9 cellular contexts compared by ENCODE assay signal in the genomic region with DNA sequence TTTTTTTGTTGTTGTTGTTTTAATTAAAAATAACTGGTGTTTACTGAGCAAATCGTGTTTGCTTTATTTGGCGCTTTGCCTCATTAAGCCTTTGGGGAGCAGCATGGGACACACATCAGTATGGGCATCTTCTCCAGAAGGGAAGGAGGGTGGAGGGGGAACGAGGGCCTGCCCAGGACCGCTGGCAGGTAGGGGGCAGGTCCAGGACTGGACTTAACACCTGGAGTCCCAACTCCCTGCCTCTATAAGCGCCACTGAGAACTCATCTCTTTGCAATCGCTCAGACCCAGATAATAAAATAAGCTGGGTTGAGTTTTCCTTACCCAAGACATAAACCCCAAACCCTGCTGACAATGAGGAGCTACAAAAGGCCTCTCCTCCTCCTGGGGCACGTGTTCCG. TPM values are rescaled to one million over a fixed set of nuclear protein-coding genes. Genes with fewer than 3 reads are reported as not detected.
DNase-seq lines count a peak whose midpoint lies in the region; ATAC-seq and TF ChIP-seq lines count a peak whose summit lies in the region.
"Had no signal": no experiment of that assay in that cellular context is flagged by ENCODE, and none has a peak within 500 bp of the region (broad histone marks: within the 10 kb centered on the region; RNA-seq: fewer than 3 reads in every experiment).

No MANE protein-coding gene starts in this region.

- intact Hi-C loops in esophagus squamous epithelium (cut with DNase I) = no loop called here
- intact Hi-C loops in gastrocnemius medialis (cut with DNase I; ENCODE audit: low total_unique reads) = loop anchor here (2.0 to 10.0 kb wide), 2 partner anchors 279 to 297 kb away; partner anchors contain the start of gene C2CD2

- no peak overlapping the region for H2AK5ac ChIP-seq in H9 (ENCODE audit: insufficient read length, low read length)

- no peak overlapping the region for H4K91ac ChIP-seq in H9 (ENCODE audit: insufficient read length, low read depth, low read length)

- no peaks in the 10 kb centered on the region for H4K20me1 ChIP-seq in H9 (ENCODE audit: control insufficient read depth, insufficient read depth, insufficient read length)

- peak overlapping the region; percentile 76 for H3K18ac ChIP-seq in H9 (ENCODE audit: insufficient read length, low read depth, low read length)

- no peak overlapping the region for H3K56ac ChIP-seq in H9 (ENCODE audit: insufficient read length, low read depth, low read length)

- no peak overlapping the region for H4K8ac ChIP-seq in H9 (replicated peaks; ENCODE audit: insufficient read length, low read depth, low read length)

- H3K36me3 Mint-ChIP-seq in H9 (ENCODE audit: insufficient read depth in 1 of 3, low read depth in 3 of 3) = no peaks in the 10 kb centered on the region

- H3K36me3 ChIP-seq in esophagus squamous epithelium = no peaks in the 10 kb centered on the region
- H3K36me3 ChIP-seq in gastrocnemius medialis = no peaks in the 10 kb centered on the region

- H3K4me1 ChIP-seq in H9 (ENCODE audit: insufficient read depth, low read length) = no peaks in the 10 kb centered on the region; the same call in 1 of the 2 replicates
- H3K4me1 ChIP-seq in esophagus squamous epithelium = peaks cover 41 to 94% (median 67%) of the 10 kb centered on the region in 3 donors
- H3K4me1 ChIP-seq in gastrocnemius medialis = peaks cover 87 to 90% of the 10 kb centered on the region in 2 donors

- H3K27me3 ChIP-seq in H9 (ENCODE audit: insufficient read depth, low read length) = peaks cover 8% of the 10 kb centered on the region; the same call in 1 of the 2 replicates
- peaks cover 0 to 82% (median 0%) of the 10 kb centered on the region in 4 donors for H3K27me3 ChIP-seq in esophagus squamous epithelium
- H3K27me3 ChIP-seq in gastrocnemius medialis = no peaks in the 10 kb centered on the region

- no peak overlapping the region; the same call in 1 of the 2 replicates for H3K14ac ChIP-seq in H9 (ENCODE audit: insufficient read depth, low read length)

- TF ChIP-seq CTCF in H9 (conservative IDR thresholded peaks at IDR 0.05) (no peak), esophagus squamous epithelium (IDR thresholded peaks at IDR 0.05) (no peak), gastrocnemius medialis (IDR thresholded peaks at IDR 0.05 in 4 of 5, conservative IDR thresholded peaks at IDR 0.05 in 1 of 5) (no peak)

- peak overlapping the region; percentile 29 to 72 (median 51) for H3K4me3 ChIP-seq in esophagus squamous epithelium
- peak overlapping the region; percentile 32 to 71 (median 56) for H3K4me3 ChIP-seq in gastrocnemius medialis

- no peak overlapping the region for H2BK5ac ChIP-seq in H9 (ENCODE audit: insufficient read length, low read length)

- H3T11ph ChIP-seq in H9 (ENCODE audit: low read length) = no peak overlapping the region

- no CpG with 5 or more reads among the region's 8 CpGs for WGBS in H9 (ENCODE audit: extremely low coverage, insufficient read length, low lambda C conversion rate)
- WGBS in esophagus squamous epithelium, 2 donors = 43 to 65% methylated on average over 6 to 7 of the region's 8 CpGs

- no peak overlapping the region for H2BK20ac ChIP-seq in H9 (ENCODE audit: low read depth, low read length, poor library complexity, severe bottlenecking)

- in situ Hi-C loops in gastrocnemius medialis (cut with MboI; ENCODE audit: low sequenced_read_pairs in 4 of 4) = no loop called here

- H3K27ac Mint-ChIP-seq in H9 = no peak overlapping the region

- TF ChIP-seq POLR2A in esophagus squamous epithelium (IDR thresholded peaks at IDR 0.05) (no peak), gastrocnemius medialis (IDR thresholded peaks at IDR 0.05) (no peak)

- peak in 1 of 2 donors; percentile 7 for ATAC-seq in gastrocnemius medialis
- ATAC-seq in HG03571 (IDR thresholded peaks at IDR 0.05; ENCODE audit: unreplicated experiment) = no peak
- no peak for ATAC-seq in GM18870 (IDR thresholded peaks at IDR 0.05; ENCODE audit: unreplicated experiment)
- ATAC-seq in GM21529 (IDR thresholded peaks at IDR 0.05; ENCODE audit: unreplicated experiment) = no peak

- no peak overlapping the region for H2BK120ac ChIP-seq in H9 (ENCODE audit: low read depth, low read length, poor library complexity, severe bottlenecking)

- peaks cover 83% of the 10 kb centered on the region for H3K27me3 Mint-ChIP-seq in H9 (ENCODE audit: low read depth)

- H2AFZ ChIP-seq in H9 (ENCODE audit: low read length) = no peak overlapping the region

- H2BK12ac ChIP-seq in H9 (ENCODE audit: insufficient read length, low read depth, low read length) = no peak overlapping the region

- no peak overlapping the region for H3K23ac ChIP-seq in H9 (ENCODE audit: insufficient read length, low read depth, low read length)

- no peaks in the 10 kb centered on the region for H3K79me2 ChIP-seq in H9 (ENCODE audit: insufficient read depth, low read length)

- H3K9ac ChIP-seq in H9 (ENCODE audit: extremely low read depth, insufficient read length, low read length) = no peak overlapping the region

- no peaks in the 10 kb centered on the region for H3K9me3 Mint-ChIP-seq in H9

- no peaks in the 10 kb centered on the region for H3K23me2 ChIP-seq in H9 (ENCODE audit: insufficient read length, low read depth, low read length, poor library complexity, severe bottlenecking)

- H3K9me3 ChIP-seq in H9 (ENCODE audit: control insufficient read depth, low read depth, low read length) (no peaks in the 10 kb centered on the region), esophagus squamous epithelium (no peaks in the 10 kb centered on the region), gastrocnemius medialis (no peaks in the 10 kb centered on the region)

- no peak overlapping the region for H3K4ac ChIP-seq in H9 (ENCODE audit: low read depth, low read length)

- H3K27ac ChIP-seq in H9 (ENCODE audit: insufficient read length, low read depth, low read length) = no peak overlapping the region
- H3K27ac ChIP-seq in esophagus squamous epithelium = peak overlapping the region; percentile 67 to 90 (median 82)
- peak overlapping the region; percentile 89 to 99 (median 93) for H3K27ac ChIP-seq in gastrocnemius medialis

- DNase-seq in H9 = no peak
- peak; percentile 35 for DNase-seq in RPMI8226
- no peak for DNase-seq in esophagus squamous epithelium (lab: John Stamatoyannopoulos, UW)
- DNase-seq in gastrocnemius medialis = no peak
- no peak for DNase-seq in SW480 (ENCODE audit: low spot score)
- DNase-seq: NCI-H187 treated with DMSO at 0.1 percent for 48 hours had no signal

- peak overlapping the region; percentile 41 for H3K4me2 ChIP-seq in H9 (ENCODE audit: insufficient read depth, insufficient read length, low read length)

- H3K4me3 Mint-ChIP-seq in H9 = peak overlapping the region; percentile 48 to 63; a peak in 4 of 5 replicates

- peaks cover 33 to 50% of the 10 kb centered on the region in 2 experiments for H3K4me1 Mint-ChIP-seq in H9

- H3K79me1 ChIP-seq in H9 (ENCODE audit: insufficient read depth, low read depth, low read length, poor library complexity, severe bottlenecking) = no peaks in the 10 kb centered on the region

- no peak overlapping the region for H2BK15ac ChIP-seq in H9 (ENCODE audit: low read depth, low read length)

- H4K5ac ChIP-seq in H9 (ENCODE audit: insufficient read length, low read depth, low read length) = no peak overlapping the region

RNA-seq across cellular contexts. Expression of gene ABCG1, which starts 15.1 kb away (rescaled TPM):
- total RNA-seq in H9 (2021) (0.83 and 0.99 TPM in 2 replicates), esophagus squamous epithelium (10 to 100 TPM in 1 of 4 donors, 1 to 10 TPM in 3; 2.6 to 10.9 (median 3.7) TPM), gastrocnemius medialis (10 to 100 TPM in 2 of 4 donors, 1 to 10 TPM in 2; 3.4 to 43.3 (median 10.3) TPM)
